ENCODE assay signal across 16 cellular contexts in the genomic region with DNA sequence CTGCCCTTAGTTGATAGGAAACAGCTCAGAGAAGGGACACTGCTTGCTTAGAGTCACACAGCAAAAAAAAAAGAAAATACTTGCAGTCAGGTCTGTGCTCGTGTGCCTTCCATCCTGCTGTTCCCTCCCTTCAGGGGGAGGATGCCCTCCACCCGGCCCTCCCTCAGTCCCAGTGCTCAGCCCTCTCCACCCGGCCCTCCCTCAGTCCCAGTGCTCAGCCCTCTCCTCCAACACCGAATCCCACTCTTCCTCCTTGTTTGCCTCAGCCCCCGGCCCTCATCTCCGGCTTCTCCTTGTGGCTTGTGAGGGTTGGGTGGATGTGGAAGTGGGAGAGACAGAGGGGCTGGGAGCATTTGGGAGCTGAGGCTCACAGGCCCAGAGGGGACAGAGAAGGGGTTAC. TPM values are rescaled to one million over a fixed set of nuclear protein-coding genes. Genes with fewer than 3 reads are reported as not detected.
A peak's percentile ranks its signal among the peaks of the same experiment; 100 is the strongest.
DNase-seq lines count a peak whose midpoint lies in the region; ATAC-seq and TF ChIP-seq lines count a peak whose summit lies in the region.
"Had no signal": no experiment of that assay in that cellular context is flagged by ENCODE, and none has a peak within 500 bp of the region (broad histone marks: within the 10 kb centered on the region; RNA-seq: fewer than 3 reads in every experiment).

No MANE protein-coding gene starts in this region.

- H3K4me1 Mint-ChIP-seq in activated naive CD8-positive, alpha-beta T cell treated with anti-CD3 and anti-CD28 coated beads, Interleukin-2, amount 50 U/mL, for 24 hours, result peaks cover 17% of the 10 kb centered on the region
- peaks cover 22% of the 10 kb centered on the region for H3K4me1 Mint-ChIP-seq in activated naive CD8-positive, alpha-beta T cell treated with anti-CD3 and anti-CD28 coated beads for 36 hours
- H3K4me1 Mint-ChIP-seq in immature natural killer cell, result peaks cover 14 to 29% of the 10 kb centered on the region in 2 donors

- DNase-seq in activated naive CD8-positive, alpha-beta T cell treated with anti-CD3 and anti-CD28 coated beads, Interleukin-2, amount 50 U/mL, for 24 hours, result no peak
- DNase-seq in activated naive CD8-positive, alpha-beta T cell treated with anti-CD3 and anti-CD28 coated beads for 36 hours, result no peak
- DNase-seq in islet precursor cell (peak; percentile 59), immature natural killer cell (no peak), GM10266 (ENCODE audit: extremely low spot score) (no peak)
- DNase-seq in stimulated activated CD4-positive, alpha-beta T cell treated with anti-CD3 and anti-CD28 coated beads, Interleukin-12 subunit alpha, Interleukin-12 subunit beta, amount 100 ng/mL, for 4 hours, result no peak
- DNase-seq: COR-L47; DND-41; GDM1; GOT3; NCI-H1092; NCI-H345; NK-92 treated with Interleukin-12 subunit alpha and Interleukin-12 subunit beta, amount 100 ng/mL, for 24 hours; OCI-M1 had no signal

- peaks cover 37% of the 10 kb centered on the region for H3K36me3 Mint-ChIP-seq in activated naive CD8-positive, alpha-beta T cell treated with anti-CD3 and anti-CD28 coated beads, Interleukin-2, amount 50 U/mL, for 24 hours (ENCODE audit: low read depth)
- peaks cover 32% of the 10 kb centered on the region for H3K36me3 Mint-ChIP-seq in activated naive CD8-positive, alpha-beta T cell treated with anti-CD3 and anti-CD28 coated beads for 36 hours
- H3K36me3 Mint-ChIP-seq in immature natural killer cell, result peaks cover 7 to 20% (median 11%) of the 10 kb centered on the region in 3 donors

- H3K27ac Mint-ChIP-seq in activated naive CD8-positive, alpha-beta T cell treated with anti-CD3 and anti-CD28 coated beads, Interleukin-2, amount 50 U/mL, for 24 hours, result no peak overlapping the region
- no peak overlapping the region for H3K27ac Mint-ChIP-seq in activated naive CD8-positive, alpha-beta T cell treated with anti-CD3 and anti-CD28 coated beads for 36 hours
- H3K27ac Mint-ChIP-seq in immature natural killer cell, result no peak overlapping the region

- H3K4me3 Mint-ChIP-seq in activated naive CD8-positive, alpha-beta T cell treated with anti-CD3 and anti-CD28 coated beads, Interleukin-2, amount 50 U/mL, for 24 hours, result no peak overlapping the region
- H3K4me3 Mint-ChIP-seq in activated naive CD8-positive, alpha-beta T cell treated with anti-CD3 and anti-CD28 coated beads for 36 hours, result no peak overlapping the region
- H3K4me3 Mint-ChIP-seq in immature natural killer cell, result no peak overlapping the region
- H3K4me3 Mint-ChIP-seq: CD14-positive monocyte had no signal

- no peaks in the 10 kb centered on the region for H3K9me3 Mint-ChIP-seq in activated naive CD8-positive, alpha-beta T cell treated with anti-CD3 and anti-CD28 coated beads, Interleukin-2, amount 50 U/mL, for 24 hours
- H3K9me3 Mint-ChIP-seq in activated naive CD8-positive, alpha-beta T cell treated with anti-CD3 and anti-CD28 coated beads for 36 hours, result no peaks in the 10 kb centered on the region
- H3K9me3 Mint-ChIP-seq in immature natural killer cell, result no peaks in the 10 kb centered on the region

- H3K27me3 Mint-ChIP-seq in activated naive CD8-positive, alpha-beta T cell treated with anti-CD3 and anti-CD28 coated beads, Interleukin-2, amount 50 U/mL, for 24 hours, result no peaks in the 10 kb centered on the region
- no peaks in the 10 kb centered on the region for H3K27me3 Mint-ChIP-seq in activated naive CD8-positive, alpha-beta T cell treated with anti-CD3 and anti-CD28 coated beads for 36 hours
- peaks cover 0 to 6% (median 3%) of the 10 kb centered on the region in 3 donors for H3K27me3 Mint-ChIP-seq in immature natural killer cell (ENCODE audit: low read depth in 3 of 3)

- ATAC-seq in activated naive CD8-positive, alpha-beta T cell treated with anti-CD3 and anti-CD28 coated beads, Interleukin-2, amount 50 U/mL, for 24 hours, result peak; percentile 55

- TF ChIP-seq CTCF in GM10266 (IDR thresholded peaks at IDR 0.05; ENCODE audit: control insufficient read depth, insufficient read depth, low read depth, missing control alignments), result no peak

RNA-seq across cellular contexts. Expression of a gene that starts 5.8 kb away (rescaled TPM):
- 10 to 100 TPM; 33.3 to 38.5 TPM for total RNA-seq in activated naive CD8-positive, alpha-beta T cell treated with anti-CD3 and anti-CD28 coated beads for 36 hours
- polyA plus RNA-seq in immature natural killer cell, result 10 to 100 TPM; 20.1 to 26.4 (median 20.6) TPM

RNA-seq across cellular contexts. Expression of a gene that starts 5.9 kb away (rescaled TPM):
- 100 to 1,000 TPM; 120 to 124 TPM for total RNA-seq in activated naive CD8-positive, alpha-beta T cell treated with anti-CD3 and anti-CD28 coated beads for 36 hours
- 10 to 100 TPM; 61.0 to 81.0 (median 72.7) TPM for polyA plus RNA-seq in immature natural killer cell

RNA-seq across cellular contexts. Expression of a gene that starts 7.0 kb away (rescaled TPM):
- 10 to 100 TPM; 93.6 to 97.9 TPM for total RNA-seq in activated naive CD8-positive, alpha-beta T cell treated with anti-CD3 and anti-CD28 coated beads for 36 hours
- polyA plus RNA-seq in immature natural killer cell, result 100 to 1,000 TPM; 367 to 704 (median 506) TPM

RNA-seq across cellular contexts. Expression of a gene that starts 9.0 kb away (rescaled TPM):
- total RNA-seq in activated naive CD8-positive, alpha-beta T cell treated with anti-CD3 and anti-CD28 coated beads for 36 hours, result under 1 TPM; 0.37 to 0.38 TPM
- under 1 TPM in 2 of 3 donors, not detected in 1; 0.33 to 0.82 TPM for polyA plus RNA-seq in immature natural killer cell
- total RNA-seq: SK-MEL-5 had no signal

RNA-seq across cellular contexts. Expression of a gene that starts 27.9 kb away (rescaled TPM):
- total RNA-seq in activated naive CD8-positive, alpha-beta T cell treated with anti-CD3 and anti-CD28 coated beads for 36 hours, result 10 to 100 TPM; 59.0 to 62.1 TPM
- polyA plus RNA-seq in immature natural killer cell, result 10 to 100 TPM in 1 of 3 donors, 1 to 10 TPM in 2; 2.8 to 13.3 (median 4.0) TPM
